Comparison of ENCODE assay signal across 1 cellular context in genomic region chr9:91036826-91037510, GRCh38.
TF ChIP-seq lines count a peak whose summit lies in the region.

No MANE protein-coding gene starts in this region.

TF ChIP-seq in HEK293, 187 proteins besides CTCF, POLR2A, EP300 and RAD21 (continued from another document):
- TF ChIP-seq, protein P1, sequence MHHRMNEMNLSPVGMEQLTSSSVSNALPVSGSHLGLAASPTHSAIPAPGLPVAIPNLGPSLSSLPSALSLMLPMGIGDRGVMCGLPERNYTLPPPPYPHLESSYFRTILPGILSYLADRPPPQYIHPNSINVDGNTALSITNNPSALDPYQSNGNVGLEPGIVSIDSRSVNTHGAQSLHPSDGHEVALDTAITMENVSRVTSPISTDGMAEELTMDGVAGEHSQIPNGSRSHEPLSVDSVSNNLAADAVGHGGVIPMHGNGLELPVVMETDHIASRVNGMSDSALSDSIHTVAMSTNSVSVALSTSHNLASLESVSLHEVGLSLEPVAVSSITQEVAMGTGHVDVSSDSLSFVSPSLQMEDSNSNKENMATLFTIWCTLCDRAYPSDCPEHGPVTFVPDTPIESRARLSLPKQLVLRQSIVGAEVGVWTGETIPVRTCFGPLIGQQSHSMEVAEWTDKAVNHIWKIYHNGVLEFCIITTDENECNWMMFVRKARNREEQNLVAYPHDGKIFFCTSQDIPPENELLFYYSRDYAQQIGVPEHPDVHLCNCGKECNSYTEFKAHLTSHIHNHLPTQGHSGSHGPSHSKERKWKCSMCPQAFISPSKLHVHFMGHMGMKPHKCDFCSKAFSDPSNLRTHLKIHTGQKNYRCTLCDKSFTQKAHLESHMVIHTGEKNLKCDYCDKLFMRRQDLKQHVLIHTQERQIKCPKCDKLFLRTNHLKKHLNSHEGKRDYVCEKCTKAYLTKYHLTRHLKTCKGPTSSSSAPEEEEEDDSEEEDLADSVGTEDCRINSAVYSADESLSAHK (tag by site-specific recombination; IDR thresholded peaks at IDR 0.05) = no peak
- TF ChIP-seq, protein P2, sequence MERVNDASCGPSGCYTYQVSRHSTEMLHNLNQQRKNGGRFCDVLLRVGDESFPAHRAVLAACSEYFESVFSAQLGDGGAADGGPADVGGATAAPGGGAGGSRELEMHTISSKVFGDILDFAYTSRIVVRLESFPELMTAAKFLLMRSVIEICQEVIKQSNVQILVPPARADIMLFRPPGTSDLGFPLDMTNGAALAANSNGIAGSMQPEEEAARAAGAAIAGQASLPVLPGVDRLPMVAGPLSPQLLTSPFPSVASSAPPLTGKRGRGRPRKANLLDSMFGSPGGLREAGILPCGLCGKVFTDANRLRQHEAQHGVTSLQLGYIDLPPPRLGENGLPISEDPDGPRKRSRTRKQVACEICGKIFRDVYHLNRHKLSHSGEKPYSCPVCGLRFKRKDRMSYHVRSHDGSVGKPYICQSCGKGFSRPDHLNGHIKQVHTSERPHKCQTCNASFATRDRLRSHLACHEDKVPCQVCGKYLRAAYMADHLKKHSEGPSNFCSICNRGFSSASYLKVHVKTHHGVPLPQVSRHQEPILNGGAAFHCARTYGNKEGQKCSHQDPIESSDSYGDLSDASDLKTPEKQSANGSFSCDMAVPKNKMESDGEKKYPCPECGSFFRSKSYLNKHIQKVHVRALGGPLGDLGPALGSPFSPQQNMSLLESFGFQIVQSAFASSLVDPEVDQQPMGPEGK (tag by site-specific recombination; IDR thresholded peaks at IDR 0.05) = 0 out of 2 replicates have a peak, but pooled peaks have one; percentile 20
- TF ChIP-seq HOXD13 (CRISPR knock-in tag; IDR thresholded peaks at IDR 0.05; ENCODE audit: borderline replicate concordance) = no peak
- TF ChIP-seq BCL11A (tag by site-specific recombination; IDR thresholded peaks at IDR 0.05; ENCODE audit: low read depth) = no peak
- TF ChIP-seq GLIS1 (tag by site-specific recombination; IDR thresholded peaks at IDR 0.05) = peak; percentile 47; the same call in 1 of the 2 replicates
- 0 out of 2 replicates have a peak, but pooled peaks have one; percentile 39 for TF ChIP-seq ZEB2 (tag by site-specific recombination; IDR thresholded peaks at IDR 0.05)
- TF ChIP-seq ZBTB8A (tag by site-specific recombination; IDR thresholded peaks at IDR 0.05) = 0 out of 2 replicates have a peak, but pooled peaks have one; percentile 16
- TF ChIP-seq ZSCAN30 (tag by site-specific recombination; IDR thresholded peaks at IDR 0.05) = peak; percentile 58; the same call in 1 of the 2 replicates
- TF ChIP-seq ZNF785 (tag by site-specific recombination; IDR thresholded peaks at IDR 0.05) = no peak
- TF ChIP-seq, protein P3, sequence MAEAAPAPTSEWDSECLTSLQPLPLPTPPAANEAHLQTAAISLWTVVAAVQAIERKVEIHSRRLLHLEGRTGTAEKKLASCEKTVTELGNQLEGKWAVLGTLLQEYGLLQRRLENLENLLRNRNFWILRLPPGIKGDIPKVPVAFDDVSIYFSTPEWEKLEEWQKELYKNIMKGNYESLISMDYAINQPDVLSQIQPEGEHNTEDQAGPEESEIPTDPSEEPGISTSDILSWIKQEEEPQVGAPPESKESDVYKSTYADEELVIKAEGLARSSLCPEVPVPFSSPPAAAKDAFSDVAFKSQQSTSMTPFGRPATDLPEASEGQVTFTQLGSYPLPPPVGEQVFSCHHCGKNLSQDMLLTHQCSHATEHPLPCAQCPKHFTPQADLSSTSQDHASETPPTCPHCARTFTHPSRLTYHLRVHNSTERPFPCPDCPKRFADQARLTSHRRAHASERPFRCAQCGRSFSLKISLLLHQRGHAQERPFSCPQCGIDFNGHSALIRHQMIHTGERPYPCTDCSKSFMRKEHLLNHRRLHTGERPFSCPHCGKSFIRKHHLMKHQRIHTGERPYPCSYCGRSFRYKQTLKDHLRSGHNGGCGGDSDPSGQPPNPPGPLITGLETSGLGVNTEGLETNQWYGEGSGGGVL (tag by site-specific recombination; IDR thresholded peaks at IDR 0.05) = peak; percentile 16; the same call in 1 of the 2 replicates
- no peak for TF ChIP-seq ZNF624 (tag by site-specific recombination; IDR thresholded peaks at IDR 0.05)
- TF ChIP-seq, protein P4, sequence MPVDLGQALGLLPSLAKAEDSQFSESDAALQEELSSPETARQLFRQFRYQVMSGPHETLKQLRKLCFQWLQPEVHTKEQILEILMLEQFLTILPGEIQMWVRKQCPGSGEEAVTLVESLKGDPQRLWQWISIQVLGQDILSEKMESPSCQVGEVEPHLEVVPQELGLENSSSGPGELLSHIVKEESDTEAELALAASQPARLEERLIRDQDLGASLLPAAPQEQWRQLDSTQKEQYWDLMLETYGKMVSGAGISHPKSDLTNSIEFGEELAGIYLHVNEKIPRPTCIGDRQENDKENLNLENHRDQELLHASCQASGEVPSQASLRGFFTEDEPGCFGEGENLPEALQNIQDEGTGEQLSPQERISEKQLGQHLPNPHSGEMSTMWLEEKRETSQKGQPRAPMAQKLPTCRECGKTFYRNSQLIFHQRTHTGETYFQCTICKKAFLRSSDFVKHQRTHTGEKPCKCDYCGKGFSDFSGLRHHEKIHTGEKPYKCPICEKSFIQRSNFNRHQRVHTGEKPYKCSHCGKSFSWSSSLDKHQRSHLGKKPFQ (tag by site-specific recombination; IDR thresholded peaks at IDR 0.05) = peak; percentile 79
- peak; percentile 97 for TF ChIP-seq ZIC2 (tag by site-specific recombination; IDR thresholded peaks at IDR 0.05)
